ENCODE assay signal across 9 cellular contexts in the genomic region with DNA sequence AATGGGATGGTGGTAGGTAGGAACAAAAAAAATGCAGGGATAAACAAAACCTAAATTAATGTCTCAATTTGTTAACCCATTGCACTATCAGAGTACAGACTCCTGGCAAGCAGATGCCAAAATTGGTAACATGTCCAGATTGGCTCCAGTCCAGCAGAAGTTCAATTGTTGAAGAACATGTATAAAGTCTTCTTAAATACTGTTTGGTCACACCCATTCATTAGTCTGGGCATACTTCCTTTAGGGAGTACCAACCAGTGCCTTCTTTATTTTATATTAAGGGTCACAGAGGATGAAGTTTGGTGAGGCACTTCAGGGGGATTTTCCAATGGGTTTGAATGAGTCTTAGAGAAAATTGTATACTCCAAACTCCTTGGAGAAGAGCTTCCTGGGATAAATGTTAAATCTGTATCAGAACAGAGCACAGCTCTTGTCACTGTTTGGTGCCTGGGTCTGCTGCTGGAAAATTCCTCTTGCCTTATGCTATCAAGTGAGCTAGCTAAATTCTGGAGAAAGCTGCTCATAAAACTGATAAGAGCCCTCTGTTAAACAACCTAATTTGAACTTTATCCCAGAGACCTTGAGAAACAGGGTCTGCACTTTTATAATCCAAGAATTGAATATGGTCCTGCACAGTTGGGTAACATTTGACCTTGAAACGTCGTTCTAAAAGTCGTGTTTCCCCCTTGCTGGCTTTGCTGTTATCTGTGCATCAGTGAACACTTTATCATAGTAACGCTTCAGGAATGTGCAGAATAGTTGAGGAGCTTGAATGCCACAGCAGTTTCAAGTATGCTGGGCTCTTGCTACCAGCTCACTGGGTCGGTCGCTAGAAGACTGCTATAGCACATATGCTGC.
A peak's percentile ranks its signal among the peaks of the same experiment; 100 is the strongest.
DNase-seq lines count a peak whose midpoint lies in the region; ATAC-seq and TF ChIP-seq lines count a peak whose summit lies in the region.
"Had no signal": no experiment of that assay in that cellular context is flagged by ENCODE, and none has a peak within 500 bp of the region (broad histone marks: within the 10 kb centered on the region; RNA-seq: fewer than 3 reads in every experiment).

No MANE protein-coding gene starts in this region.

- DNase-seq in G401 (ENCODE audit: low spot score) (peak; percentile 12), SJCRH30 (peak; percentile 13 to 26), fibroblast of the conjunctiva (ENCODE audit: low read depth) (peak; percentile 67), progenitor cell of endocrine pancreas (ENCODE audit: low spot score, unreplicated experiment) (no peak), NCI-H1092 treated with DMSO at 0.1 percent for 48 hours (lab: John Stamatoyannopoulos, UW) (no peak), NAMALWA (ENCODE audit: low spot score) (no peak)
- no peak for DNase-seq in activated CD4-positive, alpha-beta T cell treated with anti-CD3 and anti-CD28 coated beads, Interleukin-2, amount 50 U/mL, for 48 hours
- DNase-seq: activated CD8-positive, alpha-beta memory T cell treated with anti-CD3 and anti-CD28 coated beads, Interleukin-2, amount 50 U/mL, for 4 hours had no signal

- peaks cover 8% of the 10 kb centered on the region for H3K4me1 Mint-ChIP-seq in progenitor cell of endocrine pancreas (ENCODE audit: low read depth)

- H3K27ac ChIP-seq in SJCRH30 = peak overlapping the region; percentile 18; the same call in 1 of the 2 replicates

- H3K4me3 ChIP-seq in SJCRH30 = no peak overlapping the region

- ATAC-seq in GM19035 (IDR thresholded peaks at IDR 0.05; ENCODE audit: unreplicated experiment) = no peak

- H3K4me1 ChIP-seq in SJCRH30 = peaks cover 7% of the 10 kb centered on the region

- no peaks in the 10 kb centered on the region for H3K27me3 ChIP-seq in SJCRH30

- TF ChIP-seq CTCF in progenitor cell of endocrine pancreas (IDR thresholded peaks at IDR 0.05; ENCODE audit: unreplicated experiment) = no peak

- no peaks in the 10 kb centered on the region for H3K36me3 Mint-ChIP-seq in progenitor cell of endocrine pancreas (ENCODE audit: insufficient read depth)

- H3K4me3 Mint-ChIP-seq in progenitor cell of endocrine pancreas (ENCODE audit: low read depth) = no peak overlapping the region

- H3K27ac Mint-ChIP-seq in progenitor cell of endocrine pancreas = peak overlapping the region; percentile 31

- peaks cover 4% of the 10 kb centered on the region for H3K9me3 Mint-ChIP-seq in progenitor cell of endocrine pancreas (ENCODE audit: low read depth)

- no peaks in the 10 kb centered on the region; the same call in 1 of the 2 replicates for H3K9me3 ChIP-seq in SJCRH30 (replicated peaks)

- in situ Hi-C loops in G401 (cut with HindIII; ENCODE audit: low sequenced_read_pairs) = no loop called here

- no peaks in the 10 kb centered on the region for H3K36me3 ChIP-seq in SJCRH30

- H3K27me3 Mint-ChIP-seq in progenitor cell of endocrine pancreas = no peaks in the 10 kb centered on the region

Comparison
In these comparisons a context has a peak if more than half of its experiments do, and no peak if none do; other contexts are left out.
1. DNase-seq: peak in G401 (single experiment), SJCRH30 (2 of 2) and fibroblast of the conjunctiva (single experiment); none in progenitor cell of endocrine pancreas (single experiment), NCI-H1092 treated with DMSO at 0.1 percent for 48 hours (single experiment), NAMALWA (single experiment) and activated CD4-positive, alpha-beta T cell treated with anti-CD3 and anti-CD28 coated beads, Interleukin-2, amount 50 U/mL, for 48 hours (0 of 2).